ENCODE assay signal across 6 cellular contexts in genomic region chr22:22958621-22959020, GRCh38.
"Had no signal": no experiment of that assay in that cellular context is flagged by ENCODE, and none has a peak within 500 bp of the region (broad histone marks: within the 10 kb centered on the region; RNA-seq: fewer than 3 reads in every experiment).

No MANE protein-coding gene starts in this region.

- H3K36me3 Mint-ChIP-seq: IgD-negative memory B cell had no signal

- H3K4me3 ChIP-seq: GM23248, HAP-1 had no signal

- H3K9me3 ChIP-seq: HAP-1 had no signal

- H3K4me3 Mint-ChIP-seq: HFFc6 had no signal

- H3K36me3 ChIP-seq: HAP-1 had no signal

- H3K27ac ChIP-seq: GM23248, HL-60 had no signal

- H3K9ac ChIP-seq: GM23248 had no signal

- DNase-seq: GOT3 had no signal

- H2AFZ ChIP-seq: GM23248 had no signal

- H3K27ac Mint-ChIP-seq: HFFc6, IgD-negative memory B cell had no signal

- H3K4me1 ChIP-seq: HAP-1 had no signal
